ENCODE assay signal across 1 cellular context in genomic region chr18:9705183-9705864, GRCh38.
A peak's percentile ranks its signal among the peaks of the same experiment; 100 is the strongest.
TF ChIP-seq lines count a peak whose summit lies in the region.

No MANE protein-coding gene starts in this region.

TF ChIP-seq in HEK293, 187 proteins besides CTCF, POLR2A, EP300 and RAD21 (continued from another document and continues in another):
- TF ChIP-seq ZBTB11 (tag by site-specific recombination; conservative IDR thresholded peaks at IDR 0.05; ENCODE audit: low read depth) (no peak), ZNF701 (tag by site-specific recombination; IDR thresholded peaks at IDR 0.05) (no peak), ZNF670 (tag by site-specific recombination; IDR thresholded peaks at IDR 0.05; ENCODE audit: low read depth) (no peak), ZNF302 (tag by site-specific recombination; IDR thresholded peaks at IDR 0.05; ENCODE audit: low read depth) (0 out of 2 replicates have a peak, but pooled peaks have one; percentile 46), ZBTB48 (tag by site-specific recombination; IDR thresholded peaks at IDR 0.05) (no peak), ZNF223 (tag by site-specific recombination; IDR thresholded peaks at IDR 0.05) (no peak), ZBTB17 (tag by site-specific recombination; IDR thresholded peaks at IDR 0.05) (no peak), ZNF664 (tag by site-specific recombination; IDR thresholded peaks at IDR 0.05) (no peak), ZNF580 (tag by site-specific recombination; IDR thresholded peaks at IDR 0.05) (no peak), TCF7L2 (IDR thresholded peaks at IDR 0.05; ENCODE audit: borderline replicate concordance, low read depth, low read length) (0 out of 2 replicates have a peak, but pooled peaks have one; percentile 30), ZNF707 (tag by site-specific recombination; IDR thresholded peaks at IDR 0.05) (no peak), ZBTB20 (tag by site-specific recombination; IDR thresholded peaks at IDR 0.05) (no peak), ZNF398 (tag by site-specific recombination; IDR thresholded peaks at IDR 0.05) (peak; percentile 21; the same call in 1 of the 2 replicates), SP7 (tag by site-specific recombination; IDR thresholded peaks at IDR 0.05) (peak; percentile 73), ZNF747 (tag by site-specific recombination; IDR thresholded peaks at IDR 0.05) (no peak), ZSCAN5A (tag by site-specific recombination; IDR thresholded peaks at IDR 0.05) (no peak), ZNF837 (tag by site-specific recombination; IDR thresholded peaks at IDR 0.05) (no peak), KLF17 (tag by site-specific recombination; IDR thresholded peaks at IDR 0.05) (no peak; the same call in 1 of the 2 replicates), ZNF610 (tag by site-specific recombination; IDR thresholded peaks at IDR 0.05; ENCODE audit: borderline replicate concordance) (no peak), YY1 (tag by site-specific recombination; IDR thresholded peaks at IDR 0.05) (no peak), ZIC2 (tag by site-specific recombination; IDR thresholded peaks at IDR 0.05) (no peak), ZNF133 (tag by site-specific recombination; IDR thresholded peaks at IDR 0.05) (no peak), GLI4 (tag by site-specific recombination; IDR thresholded peaks at IDR 0.05) (no peak), ZNF529 (tag by site-specific recombination; IDR thresholded peaks at IDR 0.05; ENCODE audit: insufficient replicate concordance) (no peak), ZNF449 (tag by site-specific recombination; IDR thresholded peaks at IDR 0.05) (no peak), ZNF513 (tag by site-specific recombination; IDR thresholded peaks at IDR 0.05) (no peak), ZNF146 (tag by site-specific recombination; IDR thresholded peaks at IDR 0.05) (no peak), ZNF391 (tag by site-specific recombination; IDR thresholded peaks at IDR 0.05; ENCODE audit: borderline replicate concordance, low read depth) (peak; percentile 13; the same call in 1 of the 2 replicates), ZNF366 (tag by site-specific recombination; conservative IDR thresholded peaks at IDR 0.05) (peak; percentile 96), ZFP3 (tag by site-specific recombination; IDR thresholded peaks at IDR 0.05; ENCODE audit: low read depth) (no peak), ZNF2 (tag by site-specific recombination; IDR thresholded peaks at IDR 0.05) (no peak), ZNF548 (tag by site-specific recombination; IDR thresholded peaks at IDR 0.05) (no peak), ZNF596 (tag by site-specific recombination; IDR thresholded peaks at IDR 0.05) (no peak), ZNF24 (tag by site-specific recombination; IDR thresholded peaks at IDR 0.05) (peak; percentile 66; the same call in 1 of the 2 replicates), ZNF26 (tag by site-specific recombination; IDR thresholded peaks at IDR 0.05) (no peak), KLF16 (tag by site-specific recombination; IDR thresholded peaks at IDR 0.05) (0 out of 2 replicates have a peak, but pooled peaks have one; percentile 38), REST (tag by site-specific recombination; IDR thresholded peaks at IDR 0.05) (no peak), ZNF600 (tag by site-specific recombination; IDR thresholded peaks at IDR 0.05) (no peak), PRDM4 (tag by site-specific recombination; IDR thresholded peaks at IDR 0.05) (no peak), GLIS2 (tag by site-specific recombination; IDR thresholded peaks at IDR 0.05) (no peak), ZNF792 (tag by site-specific recombination; IDR thresholded peaks at IDR 0.05) (no peak), ZNF426 (tag by site-specific recombination; IDR thresholded peaks at IDR 0.05) (no peak), ZNF214 (tag by site-specific recombination; IDR thresholded peaks at IDR 0.05; ENCODE audit: borderline replicate concordance) (no peak)
